ENCODE assay signal across 34 cellular contexts in genomic region chr10:112025228-112025627, GRCh38.
"Had no signal": no experiment of that assay in that cellular context is flagged by ENCODE, and none has a peak within 500 bp of the region (broad histone marks: within the 10 kb centered on the region; RNA-seq: fewer than 3 reads in every experiment).

No MANE protein-coding gene starts in this region.

- H3K4me2 ChIP-seq: KMS-11 had no signal

- H3K9ac ChIP-seq: KMS-11 had no signal

- H3K27me3 ChIP-seq: MG63 had no signal

- H3K9me3 ChIP-seq: MG63 had no signal

- H3K36me3 ChIP-seq: MG63 had no signal

- H3K27ac ChIP-seq: KMS-11 had no signal

- H3K4me3 ChIP-seq: MG63 had no signal

- DNase-seq: Karpas-422, Kasumi-1, MG63, MM.1S, MV-4-11, NCI-H1048, NCI-H1092, NCI-H1092 treated with DMSO at 0.1 percent for 48 hours, NCI-H1105, NCI-H1105 treated with DMSO at 0.1 percent for 48 hours, NCI-H1417, NCI-H1417 treated with DMSO at 0.1 percent for 48 hours, NCI-H1436, NCI-H1436 treated with DMSO at 0.1 percent for 48 hours, NCI-H146, NCI-H1694, NCI-H1694 treated with DMSO at 0.1 percent for 48 hours, NCI-H187, NCI-H187 treated with DMSO at 0.1 percent for 48 hours, NCI-H1930, NCI-H2029, NCI-H2029 treated with DMSO at 0.1 percent for 48 hours, NCI-H2081, NCI-H2081 treated with DMSO at 0.1 percent for 48 hours, NCI-H2107, NCI-H2171, NCI-H2171 treated with DMSO at 0.1 percent for 48 hours, NCI-H2227 treated with DMSO at 0.1 percent for 48 hours, NCI-H226, NCI-H446, NCI-H446 treated with DMSO at 0.1 percent for 48 hours, NCI-H510A, NCI-H510A treated with DMSO at 0.1 percent for 48 hours had no signal
